In the genomic region with DNA sequence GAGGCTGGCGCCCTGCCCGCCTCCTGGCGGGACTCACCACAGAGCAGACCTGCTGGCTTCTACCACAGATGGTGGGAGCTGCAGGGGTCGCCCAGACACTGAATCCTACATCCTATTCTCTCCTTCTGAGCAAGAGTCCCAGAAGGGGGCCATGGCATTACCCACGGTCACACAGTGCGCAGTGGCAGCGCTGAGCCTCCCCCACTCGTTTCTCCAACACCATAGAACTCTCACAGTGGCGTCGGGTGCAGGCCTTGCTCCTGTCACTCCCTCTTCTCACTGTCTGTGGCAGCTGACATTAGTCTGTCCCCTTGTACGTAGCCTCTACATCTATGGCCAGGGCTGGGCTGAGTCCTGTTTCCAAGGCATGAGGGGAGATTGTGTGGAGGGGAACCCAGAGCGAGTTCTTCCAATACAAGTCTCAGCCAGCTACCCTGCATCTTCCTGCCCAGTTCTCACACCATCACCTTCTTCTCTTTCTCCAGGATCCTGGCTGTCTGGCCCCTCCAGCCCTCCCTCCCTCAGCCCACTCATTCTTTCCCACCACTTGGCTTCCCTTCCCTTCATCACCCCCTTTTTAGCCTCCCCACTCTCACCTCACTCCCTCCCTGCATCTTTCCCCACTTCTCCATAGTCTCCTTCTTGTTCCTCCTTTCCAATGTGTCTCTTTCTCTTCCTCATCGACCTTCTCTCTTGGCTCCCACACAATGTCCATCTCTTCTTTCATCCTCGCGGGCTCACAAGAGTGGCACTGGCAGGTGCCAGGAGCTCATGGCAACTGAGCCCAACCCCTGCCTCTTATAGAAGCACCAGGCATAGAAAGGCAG, we compare ENCODE assay signal across 13 cellular contexts. TPM values are rescaled to one million over a fixed set of nuclear protein-coding genes. Genes with fewer than 3 reads are reported as not detected.
DNase-seq lines count a peak whose midpoint lies in the region; ATAC-seq, FAIRE-seq and TF ChIP-seq lines count a peak whose summit lies in the region.
"Had no signal": no experiment of that assay in that cellular context is flagged by ENCODE, and none has a peak within 500 bp of the region (broad histone marks: within the 10 kb centered on the region; RNA-seq: fewer than 3 reads in every experiment).

No MANE protein-coding gene starts in this region.

- H3K9me3 ChIP-seq in T-helper 17 cell (ENCODE audit: control insufficient read depth, low read length, poor library complexity, severe bottlenecking) (no peaks in the 10 kb centered on the region), endothelial cell of umbilical vein (replicated peaks; ENCODE audit: control insufficient read depth, insufficient read depth, low read length) (no peaks in the 10 kb centered on the region), thymus (ENCODE audit: control insufficient read depth) (no peaks in the 10 kb centered on the region), body of pancreas (no peaks in the 10 kb centered on the region)
- H3K9me3 ChIP-seq: heart left ventricle had no signal

- no peaks in the 10 kb centered on the region for H4K20me1 ChIP-seq in endothelial cell of umbilical vein (replicated peaks; ENCODE audit: control insufficient read depth, extremely low read depth, insufficient read depth, low read length)

- H3K4me1 ChIP-seq in endothelial cell of umbilical vein (ENCODE audit: control insufficient read depth, extremely low read depth, insufficient read depth, low read length) = peaks cover 17% of the 10 kb centered on the region
- H3K4me1 ChIP-seq in thymus (ENCODE audit: control insufficient read depth, insufficient read depth, low read length) = peaks cover 36% of the 10 kb centered on the region
- peaks cover 37% of the 10 kb centered on the region for H3K4me1 ChIP-seq in body of pancreas

- peak overlapping the region; percentile 88 for H3K27ac Mint-ChIP-seq in activated naive CD4-positive, alpha-beta T cell treated with anti-CD3 and anti-CD28 coated beads, Interleukin-2, amount 10 ng/mL, durations not matched to agents 7 days and 5 days
- H3K27ac Mint-ChIP-seq in T-helper 17 cell = peak overlapping the region; percentile 91

- BruUV-seq in endothelial cell of umbilical vein (replicated peaks; lab: Mats Ljungman, UMichigan) = no TSS peak

- no peak overlapping the region for H3K9ac ChIP-seq in endothelial cell of umbilical vein (replicated peaks; ENCODE audit: extremely low read depth, insufficient read depth, low read length)

- dilution Hi-C loops in endothelial cell of umbilical vein (cut with MboI; ENCODE audit: extremely low pct_ligation_motif_present, low sequenced_read_pairs) = no loop called here

- H2AFZ ChIP-seq in endothelial cell of umbilical vein (ENCODE audit: low read depth, low read length) = no peak overlapping the region

- H3K9me3 Mint-ChIP-seq in activated naive CD4-positive, alpha-beta T cell treated with anti-CD3 and anti-CD28 coated beads, Interleukin-2, amount 10 ng/mL, durations not matched to agents 7 days and 5 days = no peaks in the 10 kb centered on the region

- no peak overlapping the region for H3K4me3 ChIP-seq in endothelial cell of umbilical vein (replicated peaks in 1 of 3; ENCODE audit: insufficient read depth in 1 of 3, low read depth in 1 of 3, low read length in 3 of 3)
- no peak overlapping the region for H3K4me3 ChIP-seq in thymus (ENCODE audit: low read length)
- H3K4me3 ChIP-seq in body of pancreas = no peak overlapping the region
- H3K4me3 ChIP-seq: heart left ventricle had no signal

- ATAC-seq in T-helper 17 cell (no peak), body of pancreas (no peak)
- ATAC-seq: heart left ventricle had no signal

- H3K36me3 ChIP-seq in endothelial cell of umbilical vein (ENCODE audit: control insufficient read depth in 2 of 2, extremely low read depth in 1 of 2, insufficient read depth in 2 of 2, low read length in 2 of 2) (peaks cover 27 to 47% of the 10 kb centered on the region in 2 experiments), thymus (ENCODE audit: control insufficient read depth, insufficient read depth) (peaks cover 71% of the 10 kb centered on the region), body of pancreas (replicated peaks in 1 of 2; ENCODE audit: insufficient read depth in 1 of 2, low read depth in 2 of 2) (peaks cover 16 to 30% of the 10 kb centered on the region in 2 donors)

- CTCF ChIA-PET in activated naive CD4-positive, alpha-beta T cell treated with anti-CD3 and anti-CD28 coated beads, Interleukin-2, amount 10 ng/mL, durations not matched to agents 7 days and 5 days (lab: Charles Lee) = interaction anchor here (0.9 to 4.8 kb wide), 4 partner anchors 9 to 132 kb away, joined by 3 to 47 read pairs (median 3); a partner anchor contains a TSS
- CTCF ChIA-PET in endothelial cell of umbilical vein (lab: Charles Lee) = interaction anchor here (0.9 to 4.5 kb wide), 5 partner anchors 8 to 132 kb away, joined by 3 to 37 read pairs (median 4); a partner anchor contains a TSS

- intact Hi-C loops in endothelial cell of umbilical vein (cut with micrococcal nuclease) = no loop called here
- intact Hi-C loops in body of pancreas (cut with DNase I) = no loop called here

- H3K9me1 ChIP-seq in endothelial cell of umbilical vein (replicated peaks; ENCODE audit: control insufficient read depth, extremely low read depth, insufficient read depth, low read length) = no peaks in the 10 kb centered on the region

- TF ChIP-seq POLR2A in endothelial cell of umbilical vein (IDR thresholded peaks at IDR 0.05; ENCODE audit: low read depth, low read length) (peak; percentile 42), body of pancreas (IDR thresholded peaks at IDR 0.05) (no peak)

- WGBS in thymus = 97% methylated on average over 15 of the region's 15 CpGs
- 85 to 90% methylated on average over 12 to 15 of the region's 15 CpGs for WGBS in body of pancreas, 2 donors

- H3K27me3 Mint-ChIP-seq in activated naive CD4-positive, alpha-beta T cell treated with anti-CD3 and anti-CD28 coated beads, Interleukin-2, amount 10 ng/mL, durations not matched to agents 7 days and 5 days = no peaks in the 10 kb centered on the region
- no peaks in the 10 kb centered on the region for H3K27me3 Mint-ChIP-seq in T-helper 17 cell

- no peak for TF ChIP-seq CTCF in endothelial cell of umbilical vein (IDR thresholded peaks at IDR 0.05; ENCODE audit: extremely low read depth in 1 of 2, insufficient read depth in 1 of 2, low read depth in 1 of 2, low read length in 2 of 2)
- TF ChIP-seq CTCF in body of pancreas (IDR thresholded peaks at IDR 0.05) = no peak

- H3K4me3 Mint-ChIP-seq in activated naive CD4-positive, alpha-beta T cell treated with anti-CD3 and anti-CD28 coated beads, Interleukin-2, amount 10 ng/mL, durations not matched to agents 7 days and 5 days = no peak overlapping the region
- peak overlapping the region; percentile 74 for H3K4me3 Mint-ChIP-seq in T-helper 17 cell

- H3K27me3 ChIP-seq in endothelial cell of umbilical vein (ENCODE audit: control insufficient read depth in 2 of 2, insufficient read depth in 2 of 2, low read length in 2 of 2) (no peaks in the 10 kb centered on the region), thymus (ENCODE audit: control insufficient read depth, insufficient read depth) (no peaks in the 10 kb centered on the region), body of pancreas (no peaks in the 10 kb centered on the region)
- H3K27me3 ChIP-seq: heart left ventricle had no signal

- H3K36me3 Mint-ChIP-seq in activated naive CD4-positive, alpha-beta T cell treated with anti-CD3 and anti-CD28 coated beads, Interleukin-2, amount 10 ng/mL, durations not matched to agents 7 days and 5 days = peaks cover 71% of the 10 kb centered on the region
- H3K36me3 Mint-ChIP-seq in T-helper 17 cell (ENCODE audit: low read depth) = peaks cover 15% of the 10 kb centered on the region

- FAIRE-seq in endothelial cell of umbilical vein (lab: Jason Lieb, UNC) = no peak

- H3K4me1 Mint-ChIP-seq in activated naive CD4-positive, alpha-beta T cell treated with anti-CD3 and anti-CD28 coated beads, Interleukin-2, amount 10 ng/mL, durations not matched to agents 7 days and 5 days = peaks cover 66% of the 10 kb centered on the region
- H3K4me1 Mint-ChIP-seq in T-helper 17 cell = peaks cover 55% of the 10 kb centered on the region

- H3K27ac ChIP-seq in endothelial cell of umbilical vein (ENCODE audit: insufficient read depth, low read depth, low read length) = no peak overlapping the region
- peak overlapping the region; percentile 21 for H3K27ac ChIP-seq in thymus (ENCODE audit: low read depth)
- no peak overlapping the region for H3K27ac ChIP-seq in body of pancreas
- H3K27ac ChIP-seq: heart left ventricle had no signal

- no peak overlapping the region for H3K4me2 ChIP-seq in endothelial cell of umbilical vein (ENCODE audit: insufficient read depth, low read length)

- POLR2A ChIA-PET in endothelial cell of umbilical vein (lab: Charles Lee) = no interaction called here

- no peak for DNase-seq in activated naive CD4-positive, alpha-beta T cell treated with anti-CD3 and anti-CD28 coated beads, Interleukin-2, amount 10 ng/mL, durations not matched to agents 7 days and 5 days
- DNase-seq in activated naive CD4-positive, alpha-beta T cell treated with anti-CD3 and anti-CD28 coated beads, Interleukin-2, amount 50 U/mL, for 16 hours = no peak
- DNase-seq in T-helper 17 cell (no peak), endothelial cell of umbilical vein (ENCODE audit: low read depth, low spot score) (no peak), body of pancreas (no peak), iPS-NIHi7 (ENCODE audit: extremely low spot score) (no peak), epidermal melanocyte (ENCODE audit: insufficient read length, low spot score) (no peak)
- DNase-seq: effector CD8-positive, alpha-beta T cell; NCI-H2171; nucleus accumbens had no signal

- H3K79me2 ChIP-seq in endothelial cell of umbilical vein (ENCODE audit: control insufficient read depth, insufficient read depth, low read length) = peaks cover 18% of the 10 kb centered on the region

RNA-seq across cellular contexts. Expression of a gene that starts 5.9 kb away (rescaled TPM):
- total RNA-seq in T-helper 17 cell (100 to 1,000 TPM; 121 to 140 TPM), endothelial cell of umbilical vein (74.3 and 84.7 TPM in 2 replicates), body of pancreas (10 to 100 TPM; 43.8 to 73.8 TPM)
- polyA plus RNA-seq in endothelial cell of umbilical vein (10.8 and 14.7 TPM in 2 replicates), thymus (70.1 TPM)
- polyA plus RNA-seq in endothelial cell of umbilical vein (2011; cell fraction: cytosol; rRNA removed) = 28.1 and 28.3 TPM in 2 replicates
- 48.7 and 49.3 TPM in 2 replicates for polyA plus RNA-seq in endothelial cell of umbilical vein (2011; cell fraction: nucleus; rRNA removed)
- polyA plus RNA-seq in endothelial cell of umbilical vein (2012) = 47.1 and 56.1 TPM in 2 replicates
- 23.8 and 24.3 TPM in 2 replicates for polyA minus RNA-seq in endothelial cell of umbilical vein
- 28.3 TPM for polyA minus RNA-seq in endothelial cell of umbilical vein (2011; cell fraction: cytosol; rRNA and poly(A)+ RNA removed)
- polyA minus RNA-seq in endothelial cell of umbilical vein (2011; cell fraction: nucleus; rRNA and poly(A)+ RNA removed) = 17.2 and 26.2 TPM in 2 replicates

RNA-seq across cellular contexts. Expression of a gene that starts 13.9 kb away (rescaled TPM):
- total RNA-seq in T-helper 17 cell (10 to 100 TPM; 97.1 to 97.5 TPM), endothelial cell of umbilical vein (82.5 and 102 TPM in 2 replicates), body of pancreas (10 to 100 TPM; 21.0 to 37.6 TPM)
- polyA plus RNA-seq in endothelial cell of umbilical vein (50.7 and 61.3 TPM in 2 replicates), thymus (53.3 TPM)
- 54.4 and 57.8 TPM in 2 replicates for polyA plus RNA-seq in endothelial cell of umbilical vein (2011; cell fraction: cytosol; rRNA removed)
- 139 and 153 TPM in 2 replicates for polyA plus RNA-seq in endothelial cell of umbilical vein (2011; cell fraction: nucleus; rRNA removed)
- polyA plus RNA-seq in endothelial cell of umbilical vein (2012) = 47.6 and 49.1 TPM in 2 replicates
- polyA minus RNA-seq in endothelial cell of umbilical vein = 74.9 and 97.1 TPM in 2 replicates
- polyA minus RNA-seq in endothelial cell of umbilical vein (2011; cell fraction: cytosol; rRNA and poly(A)+ RNA removed) = 18.7 TPM
- polyA minus RNA-seq in endothelial cell of umbilical vein (2011; cell fraction: nucleus; rRNA and poly(A)+ RNA removed) = 36.1 and 38.2 TPM in 2 replicates

RNA-seq across cellular contexts. Expression of a gene that starts 26.8 kb away (rescaled TPM):
- total RNA-seq in T-helper 17 cell = 10 to 100 TPM; 52.2 to 53.1 TPM
- total RNA-seq in endothelial cell of umbilical vein = 39.5 and 43.6 TPM in 2 replicates
- 72.5 and 80.0 TPM in 2 replicates for polyA plus RNA-seq in endothelial cell of umbilical vein
- 50.3 and 55.3 TPM in 2 replicates for polyA plus RNA-seq in endothelial cell of umbilical vein (2011; cell fraction: cytosol; rRNA removed)
- 150 and 171 TPM in 2 replicates for polyA plus RNA-seq in endothelial cell of umbilical vein (2011; cell fraction: nucleus; rRNA removed)
- 32.2 and 40.6 TPM in 2 replicates for polyA plus RNA-seq in endothelial cell of umbilical vein (2012)
- polyA minus RNA-seq in endothelial cell of umbilical vein = 48.4 and 54.9 TPM in 2 replicates
- 11.1 TPM for polyA minus RNA-seq in endothelial cell of umbilical vein (2011; cell fraction: cytosol; rRNA and poly(A)+ RNA removed)
- polyA minus RNA-seq in endothelial cell of umbilical vein (2011; cell fraction: nucleus; rRNA and poly(A)+ RNA removed) = 18.8 and 24.1 TPM in 2 replicates
- polyA plus RNA-seq in thymus = 57.6 TPM
- total RNA-seq in body of pancreas = 10 to 100 TPM; 22.6 to 31.0 TPM

RNA-seq across cellular contexts. Expression of a gene that starts 43.1 kb away (rescaled TPM):
- total RNA-seq in T-helper 17 cell (not detected), endothelial cell of umbilical vein (not detected in 2 replicates), body of pancreas (10 to 100 TPM in 1 of 2 donors, 1 to 10 TPM in 1; 3.9 to 10.5 TPM)
- polyA plus RNA-seq in endothelial cell of umbilical vein (not detected in 2 replicates), thymus (0.14 TPM)
- polyA plus RNA-seq in endothelial cell of umbilical vein (2011; cell fraction: cytosol; rRNA removed) = not detected in 2 replicates
- polyA plus RNA-seq in endothelial cell of umbilical vein (2011; cell fraction: nucleus; rRNA removed) = 0.17 and 0.20 TPM in 2 replicates
- polyA plus RNA-seq in endothelial cell of umbilical vein (2012) = 0.65 and 0.96 TPM in 2 replicates
- polyA minus RNA-seq in endothelial cell of umbilical vein = not detected in 2 replicates
- polyA minus RNA-seq in endothelial cell of umbilical vein (2011; cell fraction: cytosol; rRNA and poly(A)+ RNA removed) = not detected
- 0.24 TPM in 1 of 2 replicates, not detected in the other for polyA minus RNA-seq in endothelial cell of umbilical vein (2011; cell fraction: nucleus; rRNA and poly(A)+ RNA removed)
- total RNA-seq: M059J had no signal

RNA-seq across cellular contexts. Expression of a gene that starts 54.3 kb away (rescaled TPM):
- total RNA-seq in T-helper 17 cell = not detected
- not detected in 2 replicates for total RNA-seq in endothelial cell of umbilical vein
- polyA plus RNA-seq in endothelial cell of umbilical vein = not detected in 2 replicates
- not detected in 2 replicates for polyA plus RNA-seq in endothelial cell of umbilical vein (2011; cell fraction: cytosol; rRNA removed)
- not detected in 2 replicates for polyA plus RNA-seq in endothelial cell of umbilical vein (2011; cell fraction: nucleus; rRNA removed)
- not detected in 2 replicates for polyA plus RNA-seq in endothelial cell of umbilical vein (2012)
- not detected in 2 replicates for polyA minus RNA-seq in endothelial cell of umbilical vein
- polyA minus RNA-seq in endothelial cell of umbilical vein (2011; cell fraction: cytosol; rRNA and poly(A)+ RNA removed) = not detected
- not detected in 2 replicates for polyA minus RNA-seq in endothelial cell of umbilical vein (2011; cell fraction: nucleus; rRNA and poly(A)+ RNA removed)
- polyA plus RNA-seq in thymus = 0.37 TPM
- not detected for total RNA-seq in body of pancreas
- total RNA-seq: M059J had no signal
